ENCODE assay signal across 1 cellular context in genomic region chr15:55654541-55654940, GRCh38.
TF ChIP-seq lines count a peak whose summit lies in the region.

No MANE protein-coding gene starts in this region.

TF ChIP-seq in A549, 52 proteins besides CTCF, POLR2A, EP300 and RAD21 (continued from another document):
- TF ChIP-seq NPAS2 (CRISPR knock-in tag; IDR thresholded peaks at IDR 0.05; ENCODE audit: borderline replicate concordance) = no peak
- TF ChIP-seq ATOH8 (CRISPR knock-in tag; IDR thresholded peaks at IDR 0.05; ENCODE audit: low read depth) = no peak
- TF ChIP-seq FOSL2 (IDR thresholded peaks at IDR 0.05) = no peak
- no peak for TF ChIP-seq FOSL2 (CRISPR knock-in tag; IDR thresholded peaks at IDR 0.05)
- no peak for TF ChIP-seq SREBF2 (IDR thresholded peaks at IDR 0.05)
- no peak for TF ChIP-seq PHF8 (IDR thresholded peaks at IDR 0.05; ENCODE audit: borderline replicate concordance, low read depth)
- TF ChIP-seq EHF (CRISPR knock-in tag; IDR thresholded peaks at IDR 0.05) = no peak
- TF ChIP-seq HES2 (IDR thresholded peaks at IDR 0.05) = no peak
- TF ChIP-seq CBX2 (IDR thresholded peaks at IDR 0.05; ENCODE audit: borderline replicate concordance, low read depth) = no peak
- no peak for TF ChIP-seq GATA3 (IDR thresholded peaks at IDR 0.05; ENCODE audit: borderline replicate concordance)
- no peak for TF ChIP-seq PBX3 (IDR thresholded peaks at IDR 0.05)
- no peak for TF ChIP-seq HDAC2 (IDR thresholded peaks at IDR 0.05)
- no peak for TF ChIP-seq TFCP2L1 (CRISPR knock-in tag; IDR thresholded peaks at IDR 0.05)
